In the genomic region with DNA sequence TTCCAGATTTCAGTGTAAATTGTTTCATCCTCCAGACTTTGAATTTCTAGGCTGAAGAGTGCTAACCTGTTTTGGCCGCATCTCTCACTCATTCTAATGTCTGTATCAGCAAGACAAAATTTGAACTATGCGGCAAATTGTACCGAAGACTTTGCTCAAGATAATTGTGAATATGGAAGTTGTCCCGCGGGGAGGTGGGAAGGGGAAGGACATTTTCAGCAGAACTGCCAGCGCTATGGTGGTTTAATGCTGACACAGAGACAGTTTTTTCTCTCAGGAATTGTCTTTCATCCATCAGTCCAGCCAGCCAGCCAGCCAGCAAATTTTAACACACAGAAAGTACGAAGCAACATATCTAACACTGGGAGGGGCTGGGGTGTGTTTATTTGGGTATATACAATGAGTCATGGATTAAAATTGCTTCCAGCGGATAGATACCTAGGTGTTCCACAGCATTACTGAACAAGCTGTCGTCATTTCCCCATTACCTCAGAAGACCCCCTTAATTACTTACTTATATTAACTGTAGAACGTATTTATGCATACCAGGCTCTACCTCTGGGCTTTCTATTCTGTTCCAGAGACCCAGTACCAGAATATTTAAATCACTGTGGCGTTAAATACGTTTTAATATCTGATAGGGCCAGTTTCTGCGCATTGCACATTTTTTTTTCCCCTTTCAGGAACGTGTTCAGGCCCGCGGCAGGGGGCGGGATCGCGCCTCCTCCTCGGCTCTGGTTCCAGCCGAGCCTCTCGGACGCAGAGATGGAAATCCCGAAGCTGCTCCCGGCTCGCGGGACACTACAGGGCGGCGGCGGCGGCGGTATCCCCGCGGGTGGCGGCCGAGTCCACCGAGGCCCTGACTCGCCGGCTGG, we compare ENCODE assay signal across 8 cellular contexts. TPM values are rescaled to one million over a fixed set of nuclear protein-coding genes. Genes with fewer than 3 reads are reported as not detected.
DNase-seq lines count a peak whose midpoint lies in the region; ATAC-seq and TF ChIP-seq lines count a peak whose summit lies in the region.
"Not testable (repeated sequence)": the region's sequence is repeated elsewhere in the genome, so short reads cannot be mapped to it uniquely, and the experiment has no call there.

A gene (plus strand): TSS at position 728 of the 875 bp plus-strand sequence. CDS start 38 bp downstream, at position 766.

- peak within 1 kb of the TSS; percentile 88 for H3K4me2 ChIP-seq in OCI-LY3 (ENCODE audit: low read length)

- peak within 1 kb of the TSS; percentile 83 for H3K4me3 Mint-ChIP-seq in activated naive CD8-positive, alpha-beta T cell treated with anti-CD3 and anti-CD28 coated beads for 36 hours

- ATAC-seq in GM21576 (IDR thresholded peaks at IDR 0.05; ENCODE audit: unreplicated experiment) (peak; percentile 38), HG03457 (IDR thresholded peaks at IDR 0.05; ENCODE audit: unreplicated experiment) (peak; percentile 40)

- not testable (repeated sequence) for H3K9me3 ChIP-seq in OCI-LY3 (ENCODE audit: insufficient read depth, low read length); mucosa of stomach (ENCODE audit: control insufficient read depth, low read length)

- H3K27ac ChIP-seq in OCI-LY3 (ENCODE audit: low read length) (peak within 1 kb of the TSS; percentile 32), substantia nigra (ENCODE audit: low read depth, low read length, poor library complexity, severe bottlenecking) (peak within 1 kb of the TSS; percentile 74)

- H3K27me3 ChIP-seq in OCI-LY3 (ENCODE audit: low read depth, low read length); mucosa of stomach (ENCODE audit: control insufficient read depth, insufficient read depth, low read length): not testable (repeated sequence)

- H3K4me3 ChIP-seq in OCI-LY3 (ENCODE audit: low read length), result peak within 1 kb of the TSS; percentile 87
- peak within 1 kb of the TSS; percentile 58 for H3K4me3 ChIP-seq in fibroblast of pulmonary artery (replicated peaks; ENCODE audit: low read depth, low read length)
- not testable (repeated sequence) for H3K4me3 ChIP-seq in mucosa of stomach (ENCODE audit: low read length)

- H3K27ac Mint-ChIP-seq in activated naive CD8-positive, alpha-beta T cell treated with anti-CD3 and anti-CD28 coated beads for 36 hours, result peak within 1 kb of the TSS; percentile 90

- H3K4me1 ChIP-seq in OCI-LY3 (ENCODE audit: low read length) (peaks cover 29% of the 10 kb centered on the region), mucosa of stomach (ENCODE audit: control insufficient read depth, insufficient read depth, low read length) (peaks cover 14% of the 10 kb centered on the region)

- peaks cover 29% of the 10 kb centered on the region for H3K79me2 ChIP-seq in OCI-LY3 (ENCODE audit: low read length)

- peaks cover 16% of the 10 kb centered on the region for H3K4me1 Mint-ChIP-seq in activated naive CD8-positive, alpha-beta T cell treated with anti-CD3 and anti-CD28 coated beads for 36 hours

- DNase-seq in ELF-1 (ENCODE audit: low read depth, low spot score) (peak; percentile 18), fibroblast of pulmonary artery (ENCODE audit: low read depth) (peak; percentile 37), substantia nigra (lab: John Stamatoyannopoulos, UW) (peak in 4 of 49 donors; percentile 0 to 13 (median 4))
- DNase-seq in activated naive CD8-positive, alpha-beta T cell treated with anti-CD3 and anti-CD28 coated beads for 36 hours, result not testable (repeated sequence)

- H4K20me1 ChIP-seq in OCI-LY3 (ENCODE audit: insufficient read depth, low read length), result peaks cover 20% of the 10 kb centered on the region

- H2AFZ ChIP-seq in OCI-LY3 (ENCODE audit: low read depth, low read length), result peak within 1 kb of the TSS; percentile 65

- not testable (repeated sequence) for H3K27me3 Mint-ChIP-seq in activated naive CD8-positive, alpha-beta T cell treated with anti-CD3 and anti-CD28 coated beads for 36 hours

- not testable (repeated sequence) for TF ChIP-seq CTCF in OCI-LY3 (IDR thresholded peaks at IDR 0.05; ENCODE audit: low read depth, low read length); fibroblast of pulmonary artery (IDR thresholded peaks at IDR 0.05; ENCODE audit: low read length, missing control alignments)

- H3K36me3 Mint-ChIP-seq in activated naive CD8-positive, alpha-beta T cell treated with anti-CD3 and anti-CD28 coated beads for 36 hours, result peaks cover 23% of the 10 kb centered on the region

- H3K9ac ChIP-seq in OCI-LY3 (ENCODE audit: low read length) (peak within 1 kb of the TSS; percentile 72), mucosa of stomach (ENCODE audit: low read length) (peak within 1 kb of the TSS; percentile 72)

- not testable (repeated sequence) for H3K36me3 ChIP-seq in OCI-LY3 (replicated peaks; ENCODE audit: low read depth, low read length); mucosa of stomach (ENCODE audit: control insufficient read depth, insufficient read depth, low read length)

- H3K9me3 Mint-ChIP-seq in activated naive CD8-positive, alpha-beta T cell treated with anti-CD3 and anti-CD28 coated beads for 36 hours, result not testable (repeated sequence)

RNA-seq across cellular contexts. Expression of the gene that starts here (rescaled TPM):
- 1 to 10 TPM; 6.3 to 6.8 TPM for total RNA-seq in activated naive CD8-positive, alpha-beta T cell treated with anti-CD3 and anti-CD28 coated beads for 36 hours
